Comparison of ENCODE assay signal across 28 cellular contexts in genomic region chr3:121430816-121431215, GRCh38.
"Had no signal": no experiment of that assay in that cellular context is flagged by ENCODE, and none has a peak within 500 bp of the region (broad histone marks: within the 10 kb centered on the region; RNA-seq: fewer than 3 reads in every experiment).

No MANE protein-coding gene starts in this region.

- H3K27me3 Mint-ChIP-seq: memory B cell; natural killer cell treated with Interleukin-12 subunit alpha and Interleukin-12 subunit beta and Interleukin-15 and Interleukin-18, amount 100 ng/mL, for 72 hours; progenitor cell of endocrine pancreas; stimulated activated naive B cell treated with anti-CD40 and anti-IgM and Interleukin-4, amounts not matched to agents 10 μg/mL and 1 μg/mL and 100 μg/mL, for 72 hours; stimulated activated naive CD8-positive, alpha-beta T cell treated with anti-CD3 and anti-CD28 coated beads, Interleukin-15, amount 100 ng/mL, for 72 hours had no signal

- H2AFZ ChIP-seq: neural progenitor cell had no signal

- H3K27ac Mint-ChIP-seq: memory B cell; natural killer cell treated with Interleukin-12 subunit alpha and Interleukin-12 subunit beta and Interleukin-15 and Interleukin-18, amount 100 ng/mL, for 72 hours; neural progenitor cell; progenitor cell of endocrine pancreas; stimulated activated naive B cell treated with anti-CD40 and anti-IgM and Interleukin-4, amounts not matched to agents 10 μg/mL and 1 μg/mL and 100 μg/mL, for 72 hours; stimulated activated naive CD8-positive, alpha-beta T cell treated with anti-CD3 and anti-CD28 coated beads, Interleukin-15, amount 100 ng/mL, for 72 hours had no signal

- H3K36me3 Mint-ChIP-seq: memory B cell had no signal

- H3K27ac ChIP-seq: dorsolateral prefrontal cortex, gastrocnemius medialis, heart right ventricle, left ventricle myocardium inferior, lower lobe of right lung, neural progenitor cell, pancreas, testis, tibial nerve, upper lobe of right lung, vagina had no signal

- DNase-seq: cortex of kidney; dorsolateral prefrontal cortex; effector CD8-positive, alpha-beta T cell; gastrocnemius medialis; heart right ventricle; hypothalamus; islet precursor cell; left ventricle myocardium inferior; lower lobe of right lung; midbrain; nucleus accumbens; pancreas; spleen; stimulated activated CD4-positive, alpha-beta T cell treated with anti-CD3 and anti-CD28 coated beads, Interleukin-15, amount 100 ng/mL, for 24 hours; stimulated activated CD4-positive, alpha-beta T cell treated with anti-CD3 and anti-CD28 coated beads, Interleukin-1b, Interleukin-23, amount 100 ng/mL, for 48 hours; stimulated activated CD4-positive, alpha-beta T cell treated with anti-CD3 and anti-CD28 coated beads, Interleukin-4, amount 100 ng/mL, for 4 hours; stimulated activated naive B cell treated with anti-CD40 and anti-IgM and Interleukin-4, amounts not matched to agents 10 μg/mL and 1 μg/mL and 100 μg/mL, for 72 hours; stimulated activated naive CD8-positive, alpha-beta T cell treated with anti-CD3 and anti-CD28 coated beads, Interleukin-15, amount 100 ng/mL, for 72 hours; testis; upper lobe of right lung had no signal

- H3K9me3 Mint-ChIP-seq: memory B cell; natural killer cell treated with Interleukin-12 subunit alpha and Interleukin-12 subunit beta and Interleukin-15 and Interleukin-18, amount 100 ng/mL, for 72 hours; stimulated activated naive B cell treated with anti-CD40 and anti-IgM and Interleukin-4, amounts not matched to agents 10 μg/mL and 1 μg/mL and 100 μg/mL, for 72 hours; stimulated activated naive CD8-positive, alpha-beta T cell treated with anti-CD3 and anti-CD28 coated beads, Interleukin-15, amount 100 ng/mL, for 72 hours had no signal

- H3K36me3 ChIP-seq: gastrocnemius medialis, left ventricle myocardium inferior, lower lobe of right lung, pancreas, tibial nerve, upper lobe of right lung, vagina had no signal

- H3K27me3 ChIP-seq: dorsolateral prefrontal cortex, gastrocnemius medialis, heart right ventricle, neural progenitor cell, pancreas, spleen, testis, tibial nerve, upper lobe of right lung, vagina had no signal

- H3K9me3 ChIP-seq: gastrocnemius medialis, heart right ventricle, left ventricle myocardium inferior, lower lobe of right lung, pancreas, spleen, testis, tibial nerve, upper lobe of right lung, vagina had no signal

- H3K9ac ChIP-seq: neural progenitor cell had no signal

- H3K4me1 ChIP-seq: gastrocnemius medialis, left ventricle myocardium inferior, lower lobe of right lung, pancreas, testis, vagina had no signal

- H3K4me3 ChIP-seq: gastrocnemius medialis, heart right ventricle, lower lobe of right lung, neural progenitor cell, pancreas, spleen, testis, tibial nerve, upper lobe of right lung, vagina had no signal

- H3K4me3 Mint-ChIP-seq: memory B cell; natural killer cell treated with Interleukin-12 subunit alpha and Interleukin-12 subunit beta and Interleukin-15 and Interleukin-18, amount 100 ng/mL, for 72 hours; neural progenitor cell; stimulated activated naive B cell treated with anti-CD40 and anti-IgM and Interleukin-4, amounts not matched to agents 10 μg/mL and 1 μg/mL and 100 μg/mL, for 72 hours; stimulated activated naive CD8-positive, alpha-beta T cell treated with anti-CD3 and anti-CD28 coated beads, Interleukin-15, amount 100 ng/mL, for 72 hours had no signal

- H3K4me2 ChIP-seq: neural progenitor cell had no signal

- ATAC-seq: esophagus mucosa; gastrocnemius medialis; heart right ventricle; lower lobe of right lung; natural killer cell treated with Interleukin-12 subunit alpha and Interleukin-12 subunit beta and Interleukin-15 and Interleukin-18, amount 100 ng/mL, for 72 hours; sciatic nerve; stimulated activated naive B cell treated with anti-CD40 and anti-IgM and Interleukin-4, amounts not matched to agents 10 μg/mL and 1 μg/mL and 100 μg/mL, for 72 hours; stimulated activated naive CD8-positive, alpha-beta T cell treated with anti-CD3 and anti-CD28 coated beads, Interleukin-15, amount 100 ng/mL, for 72 hours; upper lobe of right lung had no signal
